In the genomic region with DNA sequence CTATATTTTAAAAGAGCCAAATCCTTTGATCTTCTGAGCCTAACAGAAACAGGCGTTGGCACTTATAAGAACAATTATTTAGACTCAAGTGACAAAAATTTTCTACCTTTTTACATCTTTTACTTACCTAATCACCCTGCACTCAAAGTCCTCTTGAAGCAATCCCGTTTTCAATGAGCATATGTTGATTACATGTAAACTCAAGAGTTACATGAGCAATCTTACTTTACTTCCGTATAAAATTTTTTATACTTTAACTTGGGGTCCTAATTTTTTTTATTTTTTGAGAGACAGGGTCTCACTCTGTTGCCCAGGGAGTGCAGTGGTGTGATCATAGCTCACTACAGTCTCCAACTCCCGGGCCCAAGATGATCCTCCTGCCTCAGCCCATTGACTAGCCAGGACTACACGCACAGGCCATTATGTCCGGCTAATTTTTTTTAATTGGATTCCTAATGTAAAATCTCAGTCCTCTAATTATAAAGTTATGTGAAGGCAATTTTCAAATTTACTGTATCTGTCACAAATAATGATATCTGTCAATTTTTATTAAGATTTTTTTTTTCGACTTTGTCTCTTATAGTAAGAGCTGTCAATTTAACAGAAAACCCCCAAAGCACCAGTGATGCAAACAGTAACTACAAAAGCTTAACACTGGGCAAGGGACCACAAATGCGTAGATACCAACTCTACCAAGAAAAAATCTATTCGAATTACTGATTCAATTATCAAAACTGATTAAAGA, we compare ENCODE assay signal across 8 cellular contexts. TPM values are rescaled to one million over a fixed set of nuclear protein-coding genes. Genes with fewer than 3 reads are reported as not detected.
DNase-seq lines count a peak whose midpoint lies in the region; ATAC-seq and TF ChIP-seq lines count a peak whose summit lies in the region.

No MANE protein-coding gene starts in this region.

- peak overlapping the region; percentile 58 to 97 (median 89) for H3K4me3 ChIP-seq in heart right ventricle
- H3K4me3 ChIP-seq in body of pancreas = no peak overlapping the region
- no peak overlapping the region for H3K4me3 ChIP-seq in mesendoderm (ENCODE audit: low read length)
- peak overlapping the region; percentile 78 to 82 for H3K4me3 ChIP-seq in aorta (ENCODE audit: low read length in 2 of 2)

- H3K36me3 ChIP-seq in heart right ventricle = peaks cover 0 to 19% (median 1%) of the 10 kb centered on the region in 9 donors
- peaks cover 0 to 2% of the 10 kb centered on the region in 2 donors for H3K36me3 ChIP-seq in body of pancreas (replicated peaks in 1 of 2; ENCODE audit: insufficient read depth in 1 of 2, low read depth in 2 of 2)
- H3K36me3 ChIP-seq in mesendoderm (ENCODE audit: control insufficient read depth, insufficient read depth, low read length) = no peaks in the 10 kb centered on the region
- no peaks in the 10 kb centered on the region for H3K36me3 ChIP-seq in aorta (ENCODE audit: control insufficient read depth in 1 of 2, insufficient read depth in 2 of 2, low read length in 1 of 2)

- no peak for TF ChIP-seq POLR2A in body of pancreas (IDR thresholded peaks at IDR 0.05)

- H3K9ac ChIP-seq in mesendoderm (ENCODE audit: low read length) = peak overlapping the region; percentile 52

- ATAC-seq in heart right ventricle (no peak), left ventricle myocardium superior (no peak), body of pancreas (no peak), aorta (ENCODE audit: low FRiP score) (no peak), HG03280 (IDR thresholded peaks at IDR 0.05; ENCODE audit: unreplicated experiment) (no peak), HG03039 (IDR thresholded peaks at IDR 0.05; ENCODE audit: unreplicated experiment) (no peak)

- no peak overlapping the region for H2BK5ac ChIP-seq in mesendoderm (ENCODE audit: low read length)

- H2BK15ac ChIP-seq in mesendoderm (replicated peaks; ENCODE audit: low read depth) = no peak overlapping the region

- intact Hi-C loops in heart right ventricle (cut with DNase I) = loop anchor here in 2 of 10 donors (5.0 kb wide), 1 partner anchor 87 kb away; no protein-coding TSS in a partner anchor
- intact Hi-C loops in left ventricle myocardium superior (cut with micrococcal nuclease) = no loop called here
- intact Hi-C loops in body of pancreas (cut with DNase I) = no loop called here
- intact Hi-C loops in aorta (cut with DNase I) = loop anchor here (5.0 kb wide), 1 partner anchor 148 kb away; no protein-coding TSS in a partner anchor

- no peak overlapping the region for H4K5ac ChIP-seq in mesendoderm (ENCODE audit: low read length)

- no peaks in the 10 kb centered on the region for H3K9me3 ChIP-seq in heart right ventricle
- H3K9me3 ChIP-seq in body of pancreas = no peaks in the 10 kb centered on the region
- H3K9me3 ChIP-seq in aorta (ENCODE audit: control insufficient read depth, low read length) = no peaks in the 10 kb centered on the region

- H4K8ac ChIP-seq in mesendoderm (ENCODE audit: low read depth, low read length) = no peak overlapping the region

- H3K4me1 ChIP-seq in heart right ventricle = peaks cover 3 to 65% (median 57%) of the 10 kb centered on the region in 9 donors
- peaks cover 57% of the 10 kb centered on the region for H3K4me1 ChIP-seq in body of pancreas
- peaks cover 9% of the 10 kb centered on the region for H3K4me1 ChIP-seq in mesendoderm (ENCODE audit: control insufficient read depth, low read depth, low read length)
- peaks cover 4 to 11% of the 10 kb centered on the region in 2 donors for H3K4me1 ChIP-seq in aorta (ENCODE audit: control insufficient read depth in 1 of 2, insufficient read depth in 2 of 2, low read length in 2 of 2)

- H3K23ac ChIP-seq in mesendoderm (ENCODE audit: low read length) = no peak overlapping the region

- H3K79me1 ChIP-seq in mesendoderm (ENCODE audit: low read length) = no peaks in the 10 kb centered on the region

- no peaks in the 10 kb centered on the region for H3K27me3 ChIP-seq in heart right ventricle
- H3K27me3 ChIP-seq in body of pancreas = no peaks in the 10 kb centered on the region
- H3K27me3 ChIP-seq in mesendoderm (ENCODE audit: insufficient read depth, low read length, poor library complexity) = no peaks in the 10 kb centered on the region
- H3K27me3 ChIP-seq in aorta (ENCODE audit: control insufficient read depth in 1 of 2, insufficient read depth in 2 of 2, low read length in 1 of 2) = no peaks in the 10 kb centered on the region

- H3K18ac ChIP-seq in mesendoderm (ENCODE audit: low read length) = no peak overlapping the region

- no peak overlapping the region for H2AK5ac ChIP-seq in mesendoderm (ENCODE audit: low read length)

- H3K4ac ChIP-seq in mesendoderm (ENCODE audit: low read depth, low read length) = no peak overlapping the region

- TF ChIP-seq CTCF in heart right ventricle (IDR thresholded peaks at IDR 0.05) (no peak), body of pancreas (IDR thresholded peaks at IDR 0.05) (no peak)

- H3K27ac ChIP-seq in heart right ventricle = peak overlapping the region in 8 of 10 donors; percentile 97 to 100 (median 99)
- peak overlapping the region in 3 of 4 donors; percentile 98 to 100 (median 98) for H3K27ac ChIP-seq in body of pancreas
- no peak overlapping the region for H3K27ac ChIP-seq in mesendoderm (ENCODE audit: low read depth, low read length)
- H3K27ac ChIP-seq in aorta (ENCODE audit: low read depth in 1 of 2, low read length in 2 of 2) = peak overlapping the region in 1 of 2 donors; percentile 44

- H2BK120ac ChIP-seq in mesendoderm (ENCODE audit: low read depth, low read length) = no peak overlapping the region

- DNase-seq in heart right ventricle (no peak), left ventricle myocardium superior (no peak), body of pancreas (no peak), mesendoderm (no peak), aorta (no peak), HT-29 (ENCODE audit: low spot score) (no peak)

- no peak overlapping the region for H3K4me2 ChIP-seq in mesendoderm (ENCODE audit: low read length)

- H3K56ac ChIP-seq in mesendoderm (ENCODE audit: low read length) = no peak overlapping the region

- WGBS in heart right ventricle, 2 donors = 15 to 23% methylated on average over 9 of the region's 9 CpGs
- WGBS in body of pancreas, 2 donors = 32 to 35% methylated on average over 9 of the region's 9 CpGs
- no CpG with 5 or more reads among the region's 9 CpGs for WGBS in mesendoderm (ENCODE audit: extremely low coverage, insufficient coverage, low lambda C conversion rate)
- 5 to 8% methylated on average over 9 of the region's 9 CpGs for WGBS in aorta, 2 donors

- H3K79me2 ChIP-seq in mesendoderm (ENCODE audit: control insufficient read depth, insufficient read depth, low read length) = peaks cover 63% of the 10 kb centered on the region

RNA-seq across cellular contexts. Expression of a gene that starts 2.2 kb away (rescaled TPM):
- 100 to 1,000 TPM; 364 to 750 (median 453) TPM for total RNA-seq in heart right ventricle
- polyA plus RNA-seq in heart right ventricle = 100 to 1,000 TPM; 362 to 367 TPM
- 424 TPM for total RNA-seq in left ventricle myocardium superior
- 100 to 1,000 TPM; 167 to 208 TPM for total RNA-seq in body of pancreas
- polyA plus RNA-seq in mesendoderm (2013, experiment 1 of 2) = 410 TPM
- 416 TPM for polyA plus RNA-seq in mesendoderm (2013, experiment 2 of 2)
- total RNA-seq in aorta = 100 to 1,000 TPM; 410 to 557 TPM
- 1,000 to 10,000 TPM in 1 of 2 donors, 100 to 1,000 TPM in 1; 568 to 1,082 TPM for polyA plus RNA-seq in aorta
- 219 and 239 TPM in 2 replicates for total RNA-seq in HT-29 (2014; rRNA removed; shearing (Covaris generic))

RNA-seq across cellular contexts. Expression of a gene that starts 19.1 kb away (rescaled TPM):
- total RNA-seq in heart right ventricle (under 1 TPM in 2 of 10 donors, not detected in 8; 0.44 to 0.45 TPM), left ventricle myocardium superior (not detected), body of pancreas (not detected), aorta (under 1 TPM; 0.75 to 0.90 TPM)
- polyA plus RNA-seq in heart right ventricle (under 1 TPM in 1 of 2 donors, not detected in 1; 0.06 TPM), aorta (under 1 TPM in 1 of 2 donors, not detected in 1; 0.51 TPM)
- 0.04 TPM for polyA plus RNA-seq in mesendoderm (2013, experiment 1 of 2)
- polyA plus RNA-seq in mesendoderm (2013, experiment 2 of 2) = 0.13 TPM
- total RNA-seq in HT-29 (2014; rRNA removed; shearing (Covaris generic)) = 6.9 and 7.1 TPM in 2 replicates

Comparison
In these comparisons a context has a peak if more than half of its experiments do, and no peak if none do; other contexts are left out.
1. H3K4me3 ChIP-seq: peak in heart right ventricle (10 of 10) and aorta (2 of 2); none in body of pancreas (0 of 2) and mesendoderm (single experiment).
2. intact Hi-C loops: an anchor here in aorta (5.0 kb wide); none called in left ventricle myocardium superior and body of pancreas.